1 cellular context compared by ENCODE assay signal in the genomic region with DNA sequence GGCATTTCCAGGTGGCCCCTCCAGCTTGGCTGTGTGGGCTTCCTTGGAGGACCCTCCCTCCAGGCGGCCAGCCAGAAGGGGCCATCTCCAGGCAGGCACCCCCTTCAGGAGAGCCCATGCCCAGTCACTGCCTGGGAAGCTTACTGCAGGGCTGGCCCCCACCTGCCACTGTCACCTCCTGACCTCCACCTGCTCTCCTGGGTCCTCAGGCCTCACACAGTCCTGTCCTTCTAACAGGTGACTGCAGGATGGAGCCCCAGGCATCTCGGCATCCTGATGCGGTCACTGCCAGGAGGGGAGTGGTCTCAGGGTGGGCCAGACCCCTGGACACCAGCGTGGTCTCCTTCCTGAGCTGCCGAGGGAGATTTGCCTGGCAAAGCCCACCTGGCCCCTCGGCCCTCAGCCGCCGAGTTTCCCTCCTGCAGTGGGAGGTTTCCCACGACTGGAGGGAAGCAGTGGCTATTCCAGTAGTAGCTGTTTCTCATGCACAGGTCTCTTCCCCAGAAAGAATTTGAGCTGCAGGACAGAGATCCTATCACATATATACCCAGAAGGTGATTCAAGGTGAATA.
TF ChIP-seq lines count a peak whose summit lies in the region.

No MANE protein-coding gene starts in this region.

TF ChIP-seq in HepG2, 621 proteins besides CTCF, POLR2A, EP300 and RAD21:
- TF ChIP-seq KDM3A (CRISPR knock-in tag; IDR thresholded peaks at IDR 0.05; ENCODE audit: low read depth) (no peak), BHLHE40 (IDR thresholded peaks at IDR 0.05; ENCODE audit: low read length) (no peak), ZNF260 (CRISPR knock-in tag; IDR thresholded peaks at IDR 0.05; ENCODE audit: borderline replicate concordance, low read depth) (no peak)
- TF ChIP-seq, protein P1, sequence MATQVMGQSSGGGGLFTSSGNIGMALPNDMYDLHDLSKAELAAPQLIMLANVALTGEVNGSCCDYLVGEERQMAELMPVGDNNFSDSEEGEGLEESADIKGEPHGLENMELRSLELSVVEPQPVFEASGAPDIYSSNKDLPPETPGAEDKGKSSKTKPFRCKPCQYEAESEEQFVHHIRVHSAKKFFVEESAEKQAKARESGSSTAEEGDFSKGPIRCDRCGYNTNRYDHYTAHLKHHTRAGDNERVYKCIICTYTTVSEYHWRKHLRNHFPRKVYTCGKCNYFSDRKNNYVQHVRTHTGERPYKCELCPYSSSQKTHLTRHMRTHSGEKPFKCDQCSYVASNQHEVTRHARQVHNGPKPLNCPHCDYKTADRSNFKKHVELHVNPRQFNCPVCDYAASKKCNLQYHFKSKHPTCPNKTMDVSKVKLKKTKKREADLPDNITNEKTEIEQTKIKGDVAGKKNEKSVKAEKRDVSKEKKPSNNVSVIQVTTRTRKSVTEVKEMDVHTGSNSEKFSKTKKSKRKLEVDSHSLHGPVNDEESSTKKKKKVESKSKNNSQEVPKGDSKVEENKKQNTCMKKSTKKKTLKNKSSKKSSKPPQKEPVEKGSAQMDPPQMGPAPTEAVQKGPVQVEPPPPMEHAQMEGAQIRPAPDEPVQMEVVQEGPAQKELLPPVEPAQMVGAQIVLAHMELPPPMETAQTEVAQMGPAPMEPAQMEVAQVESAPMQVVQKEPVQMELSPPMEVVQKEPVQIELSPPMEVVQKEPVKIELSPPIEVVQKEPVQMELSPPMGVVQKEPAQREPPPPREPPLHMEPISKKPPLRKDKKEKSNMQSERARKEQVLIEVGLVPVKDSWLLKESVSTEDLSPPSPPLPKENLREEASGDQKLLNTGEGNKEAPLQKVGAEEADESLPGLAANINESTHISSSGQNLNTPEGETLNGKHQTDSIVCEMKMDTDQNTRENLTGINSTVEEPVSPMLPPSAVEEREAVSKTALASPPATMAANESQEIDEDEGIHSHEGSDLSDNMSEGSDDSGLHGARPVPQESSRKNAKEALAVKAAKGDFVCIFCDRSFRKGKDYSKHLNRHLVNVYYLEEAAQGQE (IDR thresholded peaks at IDR 0.05; ENCODE audit: borderline replicate concordance in 1 of 2, low read depth in 1 of 2, low read length in 2 of 2): no peak
TF ChIP-seq in HepG2: peak in this region for 0.
